8 cellular contexts compared by ENCODE assay signal in the genomic region with DNA sequence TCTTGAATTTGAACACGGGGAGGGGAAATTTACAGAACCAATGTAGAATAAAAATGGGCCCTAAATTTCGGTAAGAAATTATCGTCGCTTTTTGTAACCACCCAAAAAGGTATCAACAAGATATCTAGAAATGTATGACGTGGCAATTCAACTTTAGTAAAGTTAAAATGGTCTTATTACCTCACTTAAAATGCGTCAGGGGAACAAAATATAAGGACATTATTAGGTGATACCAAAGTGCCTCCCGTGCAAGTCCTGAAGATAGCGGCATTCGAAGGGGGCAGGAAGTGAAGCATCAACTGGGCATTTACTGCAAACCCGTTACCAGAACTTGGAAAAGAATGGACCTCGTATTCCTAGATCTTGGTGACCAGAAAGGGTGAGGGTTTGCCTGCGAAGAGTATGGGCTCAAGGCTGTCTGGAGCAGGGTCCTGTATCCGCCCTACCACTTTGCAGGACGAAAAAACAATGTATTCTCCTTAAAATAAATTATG. TPM values are rescaled to one million over a fixed set of nuclear protein-coding genes. Genes with fewer than 3 reads are reported as not detected.
DNase-seq lines count a peak whose midpoint lies in the region; ATAC-seq and TF ChIP-seq lines count a peak whose summit lies in the region.

No MANE protein-coding gene starts in this region.

- no peak for TF ChIP-seq CTCF in DOHH2 (IDR thresholded peaks at IDR 0.05; ENCODE audit: low read depth, low read length, poor library complexity, severe bottlenecking)

- H3F3A ChIP-seq in DOHH2 (ENCODE audit: control insufficient read depth, insufficient read depth), result peaks cover 9% of the 10 kb centered on the region

- H3K4me3 ChIP-seq in DOHH2 (ENCODE audit: low read length) (peak overlapping the region; percentile 84), NT2/D1 (ENCODE audit: insufficient read length, low read depth) (peak overlapping the region; percentile 80), ectodermal cell (ENCODE audit: insufficient read depth, low read depth, low read length) (peak overlapping the region; percentile 66), neuron (ENCODE audit: low read length) (peak overlapping the region; percentile 98)

- peak overlapping the region; percentile 86 for H3K9ac ChIP-seq in NT2/D1 (ENCODE audit: insufficient read length, low read depth)

- peaks cover 36% of the 10 kb centered on the region for H3K4me1 ChIP-seq in DOHH2 (ENCODE audit: control insufficient read depth, low read length)
- no peaks in the 10 kb centered on the region for H3K4me1 ChIP-seq in NT2/D1 (ENCODE audit: insufficient read depth, insufficient read length)
- no peaks in the 10 kb centered on the region for H3K4me1 ChIP-seq in ectodermal cell (ENCODE audit: control insufficient read depth, insufficient read depth, low read length)
- peaks cover 66% of the 10 kb centered on the region for H3K4me1 ChIP-seq in neuron (ENCODE audit: insufficient read depth, low read length)

- H3K79me2 ChIP-seq in DOHH2 (ENCODE audit: control insufficient read depth, low read length), result peaks cover 26% of the 10 kb centered on the region

- no peak overlapping the region for H2AFZ ChIP-seq in neuron (ENCODE audit: low read depth, low read length)

- peaks cover 16% of the 10 kb centered on the region for H3K36me3 ChIP-seq in DOHH2 (ENCODE audit: control insufficient read depth, low read length)
- H3K36me3 ChIP-seq in NT2/D1 (ENCODE audit: insufficient read depth, insufficient read length, low read length), result peaks cover 38% of the 10 kb centered on the region
- H3K36me3 ChIP-seq in ectodermal cell (ENCODE audit: control insufficient read depth, insufficient read depth, low read length), result no peaks in the 10 kb centered on the region
- H3K36me3 ChIP-seq in neuron (ENCODE audit: insufficient read depth, low read length), result peaks cover 30% of the 10 kb centered on the region

- no peaks in the 10 kb centered on the region for H3K9me2 ChIP-seq in DOHH2 (replicated peaks; ENCODE audit: control insufficient read depth, low read length)

- no peaks in the 10 kb centered on the region for H4K20me1 ChIP-seq in DOHH2 (ENCODE audit: control insufficient read depth, insufficient read depth, low read depth, low read length)

- H3K27ac ChIP-seq in DOHH2 (ENCODE audit: low read depth, low read length), result peak overlapping the region; percentile 99
- peak overlapping the region; percentile 74 for H3K27ac ChIP-seq in ectodermal cell (ENCODE audit: insufficient read depth, low read depth, low read length, poor library complexity, severe bottlenecking)

- no peaks in the 10 kb centered on the region for H3K27me3 ChIP-seq in DOHH2 (ENCODE audit: control insufficient read depth, low read length)
- H3K27me3 ChIP-seq in NT2/D1 (ENCODE audit: insufficient read depth, insufficient read length), result no peaks in the 10 kb centered on the region
- no peaks in the 10 kb centered on the region for H3K27me3 ChIP-seq in ectodermal cell (ENCODE audit: control insufficient read depth, insufficient read depth, low read length, poor library complexity, severe bottlenecking)
- no peaks in the 10 kb centered on the region for H3K27me3 ChIP-seq in neuron (ENCODE audit: insufficient read depth, low read length)

- no peak for DNase-seq in NT2/D1 (ENCODE audit: low read depth, low spot score)
- DNase-seq in activated CD4-positive, CD25-positive, alpha-beta regulatory T cell treated with anti-CD3 and anti-CD28 coated beads, Interleukin-2, amount 50 U/mL, for 72 hours, result no peak
- no peak for DNase-seq in stimulated activated CD4-positive, alpha-beta T cell treated with anti-CD3 and anti-CD28 coated beads, Interleukin-12 subunit alpha, Interleukin-12 subunit beta, amount 100 ng/mL, for 4 hours
- no peak for DNase-seq in AG08396 (ENCODE audit: low spot score)

- peak overlapping the region; percentile 79 for H3K4me2 ChIP-seq in DOHH2 (ENCODE audit: low read length)

- no peak for ATAC-seq in GM18867 (IDR thresholded peaks at IDR 0.05; ENCODE audit: unreplicated experiment)

- H3K9me3 ChIP-seq in DOHH2 (ENCODE audit: control insufficient read depth, insufficient read depth, low read length), result no peaks in the 10 kb centered on the region
- no peaks in the 10 kb centered on the region for H3K9me3 ChIP-seq in NT2/D1 (ENCODE audit: insufficient read depth, low read length)
- no peaks in the 10 kb centered on the region for H3K9me3 ChIP-seq in ectodermal cell (ENCODE audit: control insufficient read depth, low read length)
- H3K9me3 ChIP-seq in neuron (ENCODE audit: low read length), result no peaks in the 10 kb centered on the region

- WGBS in ectodermal cell, 2 experiments, result 1% methylated on average over 9 to 14 of the region's 14 CpGs

RNA-seq across cellular contexts. Expression of a gene that starts 1.0 kb away (rescaled TPM):
- polyA plus RNA-seq in ectodermal cell (2013, experiment 1 of 4), result 154 TPM
- polyA plus RNA-seq in ectodermal cell (2013, experiment 2 of 4), result 178 TPM
- 136 TPM for polyA plus RNA-seq in ectodermal cell (2013, experiment 3 of 4)
- 160 TPM for polyA plus RNA-seq in ectodermal cell (2013, experiment 4 of 4)
